In the genomic region with DNA sequence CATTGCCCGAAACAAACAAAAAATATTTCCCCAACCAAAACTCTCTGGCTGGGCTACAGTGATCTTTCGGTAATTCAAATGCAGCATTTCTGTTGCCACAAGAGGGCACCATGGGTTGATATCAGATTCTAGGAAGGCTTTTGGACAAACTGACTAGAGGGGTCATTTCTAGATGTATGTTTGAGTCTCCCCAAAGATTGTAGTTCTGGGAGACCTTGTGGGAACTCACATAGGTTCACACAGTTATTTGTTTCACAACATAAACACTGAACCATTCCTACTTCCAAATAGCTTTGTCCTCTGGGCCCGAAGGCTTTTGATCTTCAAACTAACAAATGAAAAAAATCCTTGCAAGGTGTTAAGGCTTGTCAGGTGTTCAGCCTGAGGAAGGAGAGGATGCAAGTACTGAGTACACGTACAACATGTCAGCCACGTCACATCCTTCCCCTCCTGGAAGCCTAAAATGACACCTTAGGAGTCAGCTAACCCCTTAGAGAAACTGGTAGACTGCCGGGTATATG, we compare ENCODE assay signal across 8 cellular contexts. TPM values are rescaled to one million over a fixed set of nuclear protein-coding genes. Genes with fewer than 3 reads are reported as not detected.
DNase-seq lines count a peak whose midpoint lies in the region; ATAC-seq and TF ChIP-seq lines count a peak whose summit lies in the region.

No MANE protein-coding gene starts in this region.

- no peak overlapping the region for H3K27ac Mint-ChIP-seq in CD14-positive monocyte

- H3K4me3 Mint-ChIP-seq in CD14-positive monocyte: no peak overlapping the region

- H3K9me3 Mint-ChIP-seq in CD14-positive monocyte: peaks cover 0 to 1% (median 0%) of the 10 kb centered on the region in 7 donors

- H3K27me3 Mint-ChIP-seq in CD14-positive monocyte (ENCODE audit: low read depth in 3 of 3): peaks cover 0 to 2% (median 2%) of the 10 kb centered on the region in 3 donors

- peaks cover 4% of the 10 kb centered on the region for H3K4me1 Mint-ChIP-seq in CD14-positive monocyte

- intact Hi-C loops in CD14-positive monocyte (cut with micrococcal nuclease): no loop called here

- DNase-seq in CD14-positive monocyte (ENCODE audit: low spot score): no peak
- peak; percentile 54 for DNase-seq in GM19238 (ENCODE audit: insufficient read length, low spot score)
- peak; percentile 11 for DNase-seq in NCI-H1694 (lab: John Stamatoyannopoulos, UW)
- peak; percentile 68 for DNase-seq in activated CD4-positive, alpha-beta T cell treated with anti-CD3 and anti-CD28 coated beads, Interleukin-2, amount 50 U/mL, for 1 hour
- DNase-seq in epidermal melanocyte (ENCODE audit: insufficient read length, low spot score): peak; percentile 75
- DNase-seq in mucosa of gallbladder (ENCODE audit: low spot score): peak; percentile 74
- peak; percentile 64 for DNase-seq in ureter (ENCODE audit: low spot score)

- ATAC-seq in GM18867 (IDR thresholded peaks at IDR 0.05; ENCODE audit: unreplicated experiment): no peak

- no peaks in the 10 kb centered on the region for H3K36me3 Mint-ChIP-seq in CD14-positive monocyte

- peak; percentile 77 for TF ChIP-seq CTCF in CD14-positive monocyte (IDR thresholded peaks at IDR 0.05)

RNA-seq across cellular contexts. Expression of a gene that starts 37.0 kb away (rescaled TPM):
- polyA plus RNA-seq in CD14-positive monocyte: 10 to 100 TPM; 12.4 to 12.6 TPM
- total RNA-seq in mucosa of gallbladder (25.6 TPM), ureter (13.5 TPM)

RNA-seq across cellular contexts. Expression of a gene that starts 47.9 kb away (rescaled TPM):
- polyA plus RNA-seq in CD14-positive monocyte: under 1 TPM in 1 of 2 donors, not detected in 1; 0.06 TPM
- 1.4 TPM for total RNA-seq in mucosa of gallbladder
- total RNA-seq in ureter: 2.2 TPM
